ENCODE assay signal across 15 cellular contexts in the genomic region with DNA sequence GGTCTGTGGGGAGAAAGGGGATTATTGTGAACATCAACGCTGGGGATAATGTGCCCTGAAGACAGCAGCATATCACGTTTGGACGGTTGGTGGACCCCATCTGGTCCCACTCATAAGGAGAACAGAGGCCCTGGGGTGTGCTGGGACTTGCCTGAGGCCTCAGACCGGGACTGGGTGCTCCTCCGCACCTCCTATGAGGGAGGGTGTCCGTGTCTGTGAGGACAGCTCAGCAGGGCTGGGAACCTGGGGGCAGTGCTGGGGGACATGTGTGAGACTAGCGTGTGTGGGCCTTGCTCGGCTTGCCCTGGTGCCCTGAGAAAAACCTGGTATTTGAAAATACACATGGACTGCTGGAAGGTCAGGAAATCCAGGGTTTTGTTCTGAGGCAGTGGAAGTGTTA. TPM values are rescaled to one million over a fixed set of nuclear protein-coding genes. Genes with fewer than 3 reads are reported as not detected.
DNase-seq lines count a peak whose midpoint lies in the region; ATAC-seq, FAIRE-seq and TF ChIP-seq lines count a peak whose summit lies in the region.
"Had no signal": no experiment of that assay in that cellular context is flagged by ENCODE, and none has a peak within 500 bp of the region (broad histone marks: within the 10 kb centered on the region; RNA-seq: fewer than 3 reads in every experiment).

No MANE protein-coding gene starts in this region.

- ATAC-seq in activated CD8-positive, alpha-beta memory T cell treated with anti-CD3 and anti-CD28 coated beads, Interleukin-2, amount 10 ng/mL, durations not matched to agents 7 days and 5 days, result no peak
- no peak for ATAC-seq in activated CD8-positive, alpha-beta T cell treated with anti-CD3 and anti-CD28 coated beads, Interleukin-2, amount 10 ng/mL, durations not matched to agents 7 days and 5 days
- ATAC-seq in foreskin keratinocyte, result peak; percentile 12

- POLR2A ChIA-PET in activated CD8-positive, alpha-beta T cell treated with anti-CD3 and anti-CD28 coated beads, Interleukin-2, amount 10 ng/mL, durations not matched to agents 7 days and 5 days (lab: Charles Lee), result no interaction called here

- H3K27me3 ChIP-seq in foreskin keratinocyte, result no peaks in the 10 kb centered on the region

- intact Hi-C loops in kidney (cut with DNase I), result no loop called here

- DNase-seq in activated CD8-positive, alpha-beta memory T cell treated with anti-CD3 and anti-CD28 coated beads, Interleukin-2, amount 10 ng/mL, durations not matched to agents 7 days and 5 days, result no peak
- DNase-seq in activated CD8-positive, alpha-beta memory T cell treated with anti-CD3 and anti-CD28 coated beads, Interleukin-2, amount 50 U/mL, for 48 hours, result no peak
- no peak for DNase-seq in activated CD8-positive, alpha-beta T cell treated with anti-CD3 and anti-CD28 coated beads, Interleukin-2, amount 10 ng/mL, durations not matched to agents 7 days and 5 days
- DNase-seq in foreskin keratinocyte (no peak), progenitor cell of endocrine pancreas (ENCODE audit: low spot score, unreplicated experiment) (no peak), T1000 (lab: John Stamatoyannopoulos, UW) (no peak), SIG-M5 (lab: John Stamatoyannopoulos, UW) (no peak), kidney (no peak)
- DNase-seq: ACHN; NCI-H1092 treated with DMSO at 0.1 percent for 48 hours; NCI-H345; stimulated activated naive CD4-positive, alpha-beta T cell treated with Interleukin-2 at 50 U/mL for 16 hours had no signal

- peaks cover 64% of the 10 kb centered on the region for H3K4me1 Mint-ChIP-seq in activated CD8-positive, alpha-beta memory T cell treated with anti-CD3 and anti-CD28 coated beads, Interleukin-2, amount 10 ng/mL, durations not matched to agents 7 days and 5 days
- H3K4me1 Mint-ChIP-seq in activated CD8-positive, alpha-beta T cell treated with anti-CD3 and anti-CD28 coated beads, Interleukin-2, amount 10 ng/mL, durations not matched to agents 7 days and 5 days (ENCODE audit: low read depth), result peaks cover 86% of the 10 kb centered on the region
- H3K4me1 Mint-ChIP-seq in progenitor cell of endocrine pancreas (ENCODE audit: low read depth), result no peaks in the 10 kb centered on the region

- peak overlapping the region; percentile 64 for H3K27ac Mint-ChIP-seq in activated CD8-positive, alpha-beta memory T cell treated with anti-CD3 and anti-CD28 coated beads, Interleukin-2, amount 10 ng/mL, durations not matched to agents 7 days and 5 days
- peak overlapping the region; percentile 73 for H3K27ac Mint-ChIP-seq in activated CD8-positive, alpha-beta T cell treated with anti-CD3 and anti-CD28 coated beads, Interleukin-2, amount 10 ng/mL, durations not matched to agents 7 days and 5 days
- peak overlapping the region; percentile 21 for H3K27ac Mint-ChIP-seq in progenitor cell of endocrine pancreas

- TF ChIP-seq CTCF in foreskin keratinocyte (conservative IDR thresholded peaks at IDR 0.05) (no peak), progenitor cell of endocrine pancreas (IDR thresholded peaks at IDR 0.05; ENCODE audit: unreplicated experiment) (no peak), kidney (IDR thresholded peaks at IDR 0.05; ENCODE audit: borderline replicate concordance, extremely low read depth, insufficient read depth) (no peak)

- H3K4me1 ChIP-seq in foreskin keratinocyte (peaks cover 16% of the 10 kb centered on the region), kidney (ENCODE audit: control insufficient read depth in 1 of 2, insufficient read depth in 1 of 2, low read depth in 1 of 2, low read length in 2 of 2) (peaks cover 3 to 5% of the 10 kb centered on the region in 2 donors)

- no peaks in the 10 kb centered on the region for H3K27me3 Mint-ChIP-seq in activated CD8-positive, alpha-beta memory T cell treated with anti-CD3 and anti-CD28 coated beads, Interleukin-2, amount 10 ng/mL, durations not matched to agents 7 days and 5 days
- H3K27me3 Mint-ChIP-seq in activated CD8-positive, alpha-beta T cell treated with anti-CD3 and anti-CD28 coated beads, Interleukin-2, amount 10 ng/mL, durations not matched to agents 7 days and 5 days (ENCODE audit: low read depth), result no peaks in the 10 kb centered on the region
- no peaks in the 10 kb centered on the region for H3K27me3 Mint-ChIP-seq in progenitor cell of endocrine pancreas

- no peak overlapping the region for H3K4me3 ChIP-seq in kidney (ENCODE audit: low read length in 2 of 2)
- H3K4me3 ChIP-seq: SK-N-MC had no signal

- H3K27ac ChIP-seq in foreskin keratinocyte, result peak overlapping the region; percentile 87
- no peak overlapping the region for H3K27ac ChIP-seq in kidney (ENCODE audit: low read depth in 2 of 2, low read length in 2 of 2)
- H3K27ac ChIP-seq: SK-N-MC had no signal

- H3K9me3 ChIP-seq in kidney (ENCODE audit: control insufficient read depth in 1 of 2, low read length in 2 of 2), result no peaks in the 10 kb centered on the region

- no peak overlapping the region for H3K4me3 Mint-ChIP-seq in activated CD8-positive, alpha-beta memory T cell treated with anti-CD3 and anti-CD28 coated beads, Interleukin-2, amount 10 ng/mL, durations not matched to agents 7 days and 5 days
- no peak overlapping the region for H3K4me3 Mint-ChIP-seq in activated CD8-positive, alpha-beta T cell treated with anti-CD3 and anti-CD28 coated beads, Interleukin-2, amount 10 ng/mL, durations not matched to agents 7 days and 5 days
- H3K4me3 Mint-ChIP-seq in progenitor cell of endocrine pancreas (ENCODE audit: low read depth), result no peak overlapping the region

- peaks cover 0 to 2% of the 10 kb centered on the region in 2 donors for H3K36me3 ChIP-seq in kidney (ENCODE audit: control insufficient read depth in 1 of 2, insufficient read depth in 2 of 2, low read length in 2 of 2)

- CTCF ChIA-PET in activated CD8-positive, alpha-beta memory T cell treated with anti-CD3 and anti-CD28 coated beads, Interleukin-2, amount 10 ng/mL, durations not matched to agents 7 days and 5 days (lab: Charles Lee), result interaction anchor here (1.0 kb wide), 1 partner anchor 19 kb away, joined by 3 read pairs; no protein-coding TSS in a partner anchor
- CTCF ChIA-PET in activated CD8-positive, alpha-beta T cell treated with anti-CD3 and anti-CD28 coated beads, Interleukin-2, amount 10 ng/mL, durations not matched to agents 7 days and 5 days (lab: Charles Lee), result interaction anchor here (6.9 kb wide), 1 partner anchor 19 kb away, joined by 29 read pairs; no protein-coding TSS in a partner anchor

- H3K9me3 Mint-ChIP-seq in activated CD8-positive, alpha-beta memory T cell treated with anti-CD3 and anti-CD28 coated beads, Interleukin-2, amount 10 ng/mL, durations not matched to agents 7 days and 5 days (ENCODE audit: low read depth), result no peaks in the 10 kb centered on the region
- no peaks in the 10 kb centered on the region for H3K9me3 Mint-ChIP-seq in activated CD8-positive, alpha-beta T cell treated with anti-CD3 and anti-CD28 coated beads, Interleukin-2, amount 10 ng/mL, durations not matched to agents 7 days and 5 days (ENCODE audit: insufficient read depth)
- H3K9me3 Mint-ChIP-seq in progenitor cell of endocrine pancreas (ENCODE audit: low read depth), result no peaks in the 10 kb centered on the region

- FAIRE-seq in kidney (lab: Jason Lieb, UNC), result no peak
- FAIRE-seq: D721Med had no signal

- peaks cover 22% of the 10 kb centered on the region for H3K36me3 Mint-ChIP-seq in activated CD8-positive, alpha-beta memory T cell treated with anti-CD3 and anti-CD28 coated beads, Interleukin-2, amount 10 ng/mL, durations not matched to agents 7 days and 5 days
- H3K36me3 Mint-ChIP-seq in activated CD8-positive, alpha-beta T cell treated with anti-CD3 and anti-CD28 coated beads, Interleukin-2, amount 10 ng/mL, durations not matched to agents 7 days and 5 days (ENCODE audit: low read depth), result peaks cover 45% of the 10 kb centered on the region
- H3K36me3 Mint-ChIP-seq in progenitor cell of endocrine pancreas (ENCODE audit: insufficient read depth), result peaks cover 6% of the 10 kb centered on the region

- H3K9ac ChIP-seq in kidney (ENCODE audit: low read length in 2 of 2), result no peak overlapping the region

RNA-seq across cellular contexts. Expression of a gene that starts 13.5 kb away (rescaled TPM):
- under 1 TPM in 1 of 2 experiments, not detected in 1; 0.09 TPM for total RNA-seq in activated CD8-positive, alpha-beta memory T cell treated with anti-CD3 and anti-CD28 coated beads, Interleukin-2, amount 10 ng/mL, durations not matched to agents 7 days and 5 days
- under 1 TPM; 0.13 to 0.21 TPM for total RNA-seq in activated CD8-positive, alpha-beta T cell treated with anti-CD3 and anti-CD28 coated beads, Interleukin-2, amount 10 ng/mL, durations not matched to agents 7 days and 5 days
- total RNA-seq in foreskin keratinocyte, result not detected in 2 replicates
- polyA plus RNA-seq in foreskin keratinocyte, result 0.02 TPM in 1 of 2 replicates, not detected in the other
- total RNA-seq in progenitor cell of endocrine pancreas, result 0.11 and 0.12 TPM in 2 replicates
- 0.09 TPM for total RNA-seq in kidney
- not detected for polyA plus RNA-seq in kidney (ENCODE audit: insufficient read depth, low read depth, low replicate concordance)
- total RNA-seq: H4 had no signal

Comparison
In these comparisons a context has a peak if more than half of its experiments do, and no peak if none do; other contexts are left out.
1. H3K27ac Mint-ChIP-seq: peak in every context shown above with its lines; median percentile 73 in activated CD8-positive, alpha-beta T cell treated with anti-CD3 and anti-CD28 coated beads, Interleukin-2, amount 10 ng/mL, durations not matched to agents 7 days and 5 days; 64 in activated CD8-positive, alpha-beta memory T cell treated with anti-CD3 and anti-CD28 coated beads, Interleukin-2, amount 10 ng/mL, durations not matched to agents 7 days and 5 days; 21 in progenitor cell of endocrine pancreas.